6 cellular contexts compared by ENCODE assay signal in genomic region chr22:50303848-50304527, GRCh38. TPM values are rescaled to one million over a fixed set of nuclear protein-coding genes. Genes with fewer than 3 reads are reported as not detected.
DNase-seq lines count a peak whose midpoint lies in the region; ATAC-seq lines count a peak whose summit lies in the region.

No MANE protein-coding gene starts in this region.

- H3K9me3 Mint-ChIP-seq in IgD-negative memory B cell, result no peaks in the 10 kb centered on the region

- peaks cover 53 to 70% of the 10 kb centered on the region in 2 donors for H3K4me1 ChIP-seq in duodenal mucosa (ENCODE audit: control insufficient read depth in 1 of 2, insufficient read depth in 2 of 2, low read length in 2 of 2)

- H3K27me3 Mint-ChIP-seq in IgD-negative memory B cell, result peaks cover 13% of the 10 kb centered on the region

- peak overlapping the region in 2 of 4 donors; percentile 63 to 91 for H3K4me3 Mint-ChIP-seq in IgD-negative memory B cell

- H3K27ac Mint-ChIP-seq in IgD-negative memory B cell, result peak overlapping the region in 2 of 3 donors; percentile 28 to 68

- peak overlapping the region; percentile 43 to 56 for H3K9ac ChIP-seq in duodenal mucosa (ENCODE audit: low read depth in 1 of 2, low read length in 2 of 2)

- no peak for ATAC-seq in HG03378 (IDR thresholded peaks at IDR 0.05; ENCODE audit: unreplicated experiment)

- peak overlapping the region in 1 of 2 donors; percentile 44 for H3K4me3 ChIP-seq in duodenal mucosa (ENCODE audit: low read depth in 1 of 2, low read length in 2 of 2)

- H3K9me3 ChIP-seq in duodenal mucosa (ENCODE audit: control insufficient read depth in 1 of 2, low read length in 2 of 2), result no peaks in the 10 kb centered on the region

- H3K4me1 Mint-ChIP-seq in IgD-negative memory B cell, result peaks cover 17 to 37% (median 31%) of the 10 kb centered on the region in 3 donors

- DNase-seq in putamen (ENCODE audit: low spot score) (peak; percentile 45), SW 1271 (lab: John Stamatoyannopoulos, UW) (no peak), COLO829 (ENCODE audit: low spot score) (no peak)

- peak overlapping the region; percentile 91 for H3K27ac ChIP-seq in duodenal mucosa (ENCODE audit: low read depth, low read length)

- no peaks in the 10 kb centered on the region for H3K36me3 Mint-ChIP-seq in IgD-negative memory B cell

- H3K36me3 ChIP-seq in duodenal mucosa (ENCODE audit: control insufficient read depth in 1 of 2, insufficient read depth in 2 of 2, low read length in 2 of 2), result no peaks in the 10 kb centered on the region

- H3K27me3 ChIP-seq in duodenal mucosa (ENCODE audit: control insufficient read depth in 1 of 2, insufficient read depth in 2 of 2, low read length in 2 of 2), result no peaks in the 10 kb centered on the region

RNA-seq across cellular contexts. Expression of gene PLXNB2, which starts 3.5 kb away (rescaled TPM):
- 2.7 TPM for polyA plus RNA-seq in IgD-negative memory B cell

RNA-seq across cellular contexts. Expression of gene DENND6B, which starts 22.8 kb away (rescaled TPM):
- polyA plus RNA-seq in IgD-negative memory B cell, result 1.2 TPM

RNA-seq across cellular contexts. Expression of gene MAPK11, which starts 33.8 kb away (rescaled TPM):
- polyA plus RNA-seq in IgD-negative memory B cell, result 0.59 TPM

RNA-seq across cellular contexts. Expression of gene PPP6R2, which starts 39.1 kb away (rescaled TPM):
- polyA plus RNA-seq in IgD-negative memory B cell, result 27.0 TPM

RNA-seq across cellular contexts. Expression of gene MAPK12, which starts 42.5 kb away (rescaled TPM):
- 0.94 TPM for polyA plus RNA-seq in IgD-negative memory B cell
